8 cellular contexts compared by ENCODE assay signal in genomic region chr2:130372055-130372832, GRCh38. TPM values are rescaled to one million over a fixed set of nuclear protein-coding genes. Genes with fewer than 3 reads are reported as not detected.
DNase-seq lines count a peak whose midpoint lies in the region; ATAC-seq, FAIRE-seq and TF ChIP-seq lines count a peak whose summit lies in the region.

No MANE protein-coding gene starts in this region.

- H3K27me3 Mint-ChIP-seq in CD4-positive, alpha-beta memory T cell = no peaks in the 10 kb centered on the region

- H3K27ac ChIP-seq in CD4-positive, alpha-beta memory T cell (ENCODE audit: low read depth, low read length) = peak overlapping the region; percentile 57
- H3K27ac ChIP-seq in mucosa of rectum (ENCODE audit: low read depth in 2 of 2, low read length in 2 of 2) = peak overlapping the region; percentile 80 to 88

- peaks cover 9 to 24% of the 10 kb centered on the region in 2 donors for H3K36me3 Mint-ChIP-seq in CD4-positive, alpha-beta memory T cell

- CTCF ChIA-PET in CD4-positive, alpha-beta memory T cell (lab: Charles Lee; ENCODE audit: partially characterized antibody) = interaction anchor here (0.8 to 3.9 kb wide), 13 partner anchors 13 to 41 kb away, joined by 3 to 33 read pairs (median 5); partner anchors contain the start of genes IMP4 and PTPN18

- peak; percentile 65 to 76 (median 74) for DNase-seq in CD4-positive, alpha-beta memory T cell
- peak; percentile 73 for DNase-seq in GM19239 (ENCODE audit: insufficient read length, low spot score)
- peak; percentile 78 for DNase-seq in NOMO-1 treated with DMSO at 0.1 percent for 48 hours (lab: John Stamatoyannopoulos, UW; ENCODE audit: unreplicated experiment)
- DNase-seq in activated T-cell treated with anti-CD3 and anti-CD28 coated beads for 24 hours (ENCODE audit: low read depth) = peak; percentile 66
- DNase-seq in epithelial cell of proximal tubule (ENCODE audit: low read depth) = no peak
- DNase-seq in stimulated activated CD8-positive, alpha-beta memory T cell treated with anti-CD3 and anti-CD28 coated beads, Interleukin-7, amount 100 ng/mL, for 1 hour (ENCODE audit: low read depth in 2 of 2) = peak; percentile 43

- H3K4me3 Mint-ChIP-seq in CD4-positive, alpha-beta memory T cell = peak overlapping the region; percentile 92 to 98 (median 95)

- peak overlapping the region; percentile 82 to 87 for H3K9ac ChIP-seq in mucosa of rectum (ENCODE audit: low read depth in 1 of 2, low read length in 2 of 2)

- no peaks in the 10 kb centered on the region for H3K9me3 ChIP-seq in CD4-positive, alpha-beta memory T cell (ENCODE audit: control insufficient read depth in 1 of 2, low read length in 2 of 2)
- no peaks in the 10 kb centered on the region for H3K9me3 ChIP-seq in mucosa of rectum (ENCODE audit: control insufficient read depth in 2 of 2, low read length in 2 of 2)

- no peaks in the 10 kb centered on the region for H3K9me3 Mint-ChIP-seq in CD4-positive, alpha-beta memory T cell

- intact Hi-C loops in CD4-positive, alpha-beta memory T cell (cut with micrococcal nuclease) = loop anchor here (1.0 to 5.0 kb wide), 4 partner anchors 16 to 1120 kb away; partner anchors contain the start of genes GPR148, IMP4, MZT2A and PTPN18

- peaks cover 51 to 73% (median 64%) of the 10 kb centered on the region in 4 donors for H3K4me1 Mint-ChIP-seq in CD4-positive, alpha-beta memory T cell

- H3K4me1 ChIP-seq in CD4-positive, alpha-beta memory T cell (ENCODE audit: insufficient read depth, low read length) = peaks cover 64% of the 10 kb centered on the region
- H3K4me1 ChIP-seq in mucosa of rectum (ENCODE audit: control insufficient read depth in 2 of 2, insufficient read depth in 2 of 2, low read length in 2 of 2) = peaks cover 11 to 27% of the 10 kb centered on the region in 2 donors

- H3K27me3 ChIP-seq in CD4-positive, alpha-beta memory T cell (ENCODE audit: insufficient read depth, low read length) = no peaks in the 10 kb centered on the region
- no peaks in the 10 kb centered on the region for H3K27me3 ChIP-seq in mucosa of rectum (ENCODE audit: control insufficient read depth in 2 of 2, insufficient read depth in 2 of 2, low read length in 2 of 2)

- peak; percentile 83 for FAIRE-seq in GM19239 (lab: Jason Lieb, UNC)

- peak overlapping the region; percentile 90 to 98 (median 97) for H3K27ac Mint-ChIP-seq in CD4-positive, alpha-beta memory T cell

- TF ChIP-seq CTCF in epithelial cell of proximal tubule (conservative IDR thresholded peaks at IDR 0.05; ENCODE audit: low read depth, low read length) = peak; percentile 81

- POLR2A ChIA-PET in CD4-positive, alpha-beta memory T cell (lab: Charles Lee; ENCODE audit: partially characterized antibody) = interaction anchor here (0.7 to 5.9 kb wide), 7 partner anchors 17 to 30 kb away, joined by 3 to 89 read pairs (median 8); partner anchors contain the start of genes IMP4 and PTPN18

- H3K36me3 ChIP-seq in CD4-positive, alpha-beta memory T cell (ENCODE audit: insufficient read depth, low read length) = no peaks in the 10 kb centered on the region
- H3K36me3 ChIP-seq in mucosa of rectum (ENCODE audit: control insufficient read depth in 2 of 2, insufficient read depth in 2 of 2, low read length in 2 of 2) = peaks cover 7 to 18% of the 10 kb centered on the region in 2 donors

- H3K4me3 ChIP-seq in CD4-positive, alpha-beta memory T cell (ENCODE audit: low read length in 2 of 2) = peak overlapping the region; percentile 77 to 88
- H3K4me3 ChIP-seq in epithelial cell of proximal tubule (ENCODE audit: low read depth, low read length) (peak overlapping the region; percentile 96), mucosa of rectum (ENCODE audit: low read length in 2 of 2) (peak overlapping the region; percentile 79 to 89)

- peak; percentile 79 for ATAC-seq in HG03432 (IDR thresholded peaks at IDR 0.05; ENCODE audit: unreplicated experiment)

RNA-seq across cellular contexts. Expression of gene PTPN18, which starts 16.4 kb away (rescaled TPM):
- total RNA-seq in CD4-positive, alpha-beta memory T cell = 10 to 100 TPM; 54.9 to 67.2 TPM
- polyA plus RNA-seq in CD4-positive, alpha-beta memory T cell = 10 to 100 TPM; 30.9 to 66.1 TPM
- 18.7 and 23.8 TPM in 2 replicates for total RNA-seq in epithelial cell of proximal tubule

RNA-seq across cellular contexts. Expression of gene IMP4, which starts 29.5 kb away (rescaled TPM):
- 10 to 100 TPM; 72.6 to 73.9 TPM for total RNA-seq in CD4-positive, alpha-beta memory T cell
- 10 to 100 TPM; 92.8 to 96.7 TPM for polyA plus RNA-seq in CD4-positive, alpha-beta memory T cell
- total RNA-seq in epithelial cell of proximal tubule = 134 and 219 TPM in 2 replicates
